Comparison of ENCODE assay signal across 8 cellular contexts in the genomic region with DNA sequence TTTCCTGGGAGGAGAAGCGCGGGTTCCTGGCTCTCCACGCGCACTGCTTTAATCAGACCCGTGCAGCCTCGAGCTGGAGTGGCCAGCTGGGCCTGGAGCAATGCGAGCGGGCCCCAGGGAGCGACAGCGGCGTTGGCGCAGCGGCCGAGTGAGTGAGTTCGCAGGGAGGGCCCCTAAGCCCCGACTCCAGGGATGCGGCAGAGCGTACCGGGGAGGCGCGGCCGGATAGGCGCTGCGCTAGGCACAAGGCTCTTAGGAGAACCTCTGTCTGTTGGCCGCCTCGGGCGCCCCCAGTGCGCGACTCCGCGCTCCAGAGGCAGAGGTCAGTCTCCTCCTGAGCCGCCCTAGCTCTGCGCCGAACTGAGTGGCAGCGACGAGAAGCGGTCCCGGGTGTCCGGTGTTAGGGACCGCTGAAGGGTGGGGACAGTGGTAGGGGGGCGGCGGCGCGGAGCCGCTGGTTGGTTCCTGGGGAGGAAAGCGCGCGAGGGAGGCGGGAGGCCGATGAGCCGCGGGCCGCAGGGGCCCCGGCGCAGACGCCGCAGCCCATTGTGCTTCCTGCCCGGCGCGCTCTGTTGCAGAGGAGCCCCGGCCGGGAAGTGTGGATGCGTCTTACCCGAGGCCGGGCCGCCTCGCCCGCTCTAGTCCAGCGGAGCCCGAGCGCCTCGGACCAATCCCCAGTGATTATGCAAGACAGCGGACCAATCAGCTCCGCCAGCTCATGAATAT. TPM values are rescaled to one million over a fixed set of nuclear protein-coding genes. Genes with fewer than 3 reads are reported as not detected.
A peak's percentile ranks its signal among the peaks of the same experiment; 100 is the strongest.
DNase-seq lines count a peak whose midpoint lies in the region; ATAC-seq and TF ChIP-seq lines count a peak whose summit lies in the region.

No MANE protein-coding gene starts in this region.

- peak; percentile 88 for ATAC-seq in GM19035 (IDR thresholded peaks at IDR 0.05; ENCODE audit: unreplicated experiment)
- ATAC-seq in HG03159 (IDR thresholded peaks at IDR 0.05; ENCODE audit: unreplicated experiment): peak; percentile 71
- ATAC-seq in activated B cell treated with CpG ODN at 0.5 μM for 24 hours (ENCODE audit: low read depth): peak; percentile 43

- CTCF ChIA-PET in activated B cell treated with CpG ODN at 0.5 μM for 24 hours (lab: Charles Lee): interaction anchor here (1.0 kb wide), 1 partner anchor 381 kb away, joined by 5 read pairs; no protein-coding TSS in a partner anchor

- peaks cover 6% of the 10 kb centered on the region for H3K4me1 ChIP-seq in thymus (ENCODE audit: control insufficient read depth, insufficient read depth, low read length)

- DNase-seq in Caki2 (ENCODE audit: low read depth): peak; percentile 92
- DNase-seq in NCI-H345 (lab: John Stamatoyannopoulos, UW): peak; percentile 96
- peak; percentile 46 for DNase-seq in activated B cell treated with CpG ODN at 0.5 μM for 24 hours
- peak; percentile 73 for DNase-seq in epithelial cell of prostate (ENCODE audit: low read depth, low spot score)
- DNase-seq in middle frontal gyrus (ENCODE audit: extremely low spot score, low spot score): peak; percentile 72

- peaks cover 2% of the 10 kb centered on the region for H3K36me3 Mint-ChIP-seq in activated B cell treated with CpG ODN at 0.5 μM for 24 hours (ENCODE audit: low read depth)

- 1% methylated on average over 74 of the region's 74 CpGs for WGBS in thymus

- peaks cover 1% of the 10 kb centered on the region for H3K9me3 ChIP-seq in thymus (ENCODE audit: control insufficient read depth)

- peaks cover 75% of the 10 kb centered on the region for H3K27me3 Mint-ChIP-seq in activated B cell treated with CpG ODN at 0.5 μM for 24 hours

- H3K9me3 Mint-ChIP-seq in activated B cell treated with CpG ODN at 0.5 μM for 24 hours: peaks cover 3% of the 10 kb centered on the region

- POLR2A ChIA-PET in activated B cell treated with CpG ODN at 0.5 μM for 24 hours (lab: Charles Lee): interaction anchor here (1.7 kb wide), 1 partner anchor 14 kb away, joined by 4 read pairs; no protein-coding TSS in a partner anchor

- in situ Hi-C loops in Caki2 (cut with HindIII; ENCODE audit: low pct_unique_long_range_greater_than_20kb, low sequenced_read_pairs): no loop called here

- intact Hi-C loops in activated B cell treated with CpG ODN at 0.5 μM for 24 hours (cut with micrococcal nuclease): loop anchor here (1.0 to 5.0 kb wide), 3 partner anchors 17 to 1368 kb away; a partner anchor contains a TSS

- H3K27me3 ChIP-seq in thymus (ENCODE audit: control insufficient read depth, insufficient read depth): peaks cover 95% of the 10 kb centered on the region

- H3K27ac Mint-ChIP-seq in activated B cell treated with CpG ODN at 0.5 μM for 24 hours: peak overlapping the region; percentile 79

- peak overlapping the region; percentile 75 for H3K4me3 Mint-ChIP-seq in activated B cell treated with CpG ODN at 0.5 μM for 24 hours

- no peak for TF ChIP-seq CTCF in activated B cell treated with CpG ODN at 0.5 μM for 24 hours (IDR thresholded peaks at IDR 0.05)

- H3K4me1 Mint-ChIP-seq in activated B cell treated with CpG ODN at 0.5 μM for 24 hours: peaks cover 44% of the 10 kb centered on the region

- peak overlapping the region; percentile 46 for H3K4me3 ChIP-seq in thymus (ENCODE audit: low read length)

- no peaks in the 10 kb centered on the region for H3K36me3 ChIP-seq in thymus (ENCODE audit: control insufficient read depth, insufficient read depth)

- no peak overlapping the region for H3K27ac ChIP-seq in epithelial cell of prostate
- no peak overlapping the region for H3K27ac ChIP-seq in thymus (ENCODE audit: low read depth)

RNA-seq across cellular contexts. Expression of a gene that starts 0.4 kb away (rescaled TPM):
- total RNA-seq in Caki2 (2014; rRNA removed; shearing (Covaris generic); ENCODE audit: low replicate concordance): 3.2 and 9.6 TPM in 2 replicates
- not detected in 2 replicates for total RNA-seq in activated B cell treated with CpG ODN at 0.5 μM for 24 hours
- 0.23 TPM for polyA plus RNA-seq in thymus

RNA-seq across cellular contexts. Expression of a gene that starts 17.8 kb away (rescaled TPM):
- 1.4 TPM in 1 of 2 replicates, not detected in the other for total RNA-seq in Caki2 (2014; rRNA removed; shearing (Covaris generic); ENCODE audit: low replicate concordance)
- total RNA-seq in activated B cell treated with CpG ODN at 0.5 μM for 24 hours: 0.16 TPM in 1 of 2 replicates, not detected in the other
- 0.43 TPM for polyA plus RNA-seq in thymus

Comparison
In these comparisons a context has a peak if more than half of its experiments do, and no peak if none do; other contexts are left out.
1. DNase-seq: peak in every context shown above with its lines; median percentile 96 in NCI-H345; 92 in Caki2; 73 in epithelial cell of prostate; 72 in middle frontal gyrus; 46 in activated B cell treated with CpG ODN at 0.5 μM for 24 hours.